Comparison of ENCODE assay signal across 1 cellular context in genomic region chr19:40232479-40232878, GRCh38.
A peak's percentile ranks its signal among the peaks of the same experiment; 100 is the strongest.
TF ChIP-seq lines count a peak whose summit lies in the region.

No MANE protein-coding gene starts in this region.

TF ChIP-seq in HepG2, 621 proteins besides CTCF, POLR2A, EP300 and RAD21 (continued from another document and continues in another):
- TF ChIP-seq REXO4 (CRISPR knock-in tag; IDR thresholded peaks at IDR 0.05; ENCODE audit: borderline replicate concordance), result no peak
- TF ChIP-seq ZIK1 (CRISPR knock-in tag; IDR thresholded peaks at IDR 0.05; ENCODE audit: borderline replicate concordance, low read depth), result 0 out of 2 replicates have a peak, but pooled peaks have one; percentile 10
- TF ChIP-seq, protein P1, sequence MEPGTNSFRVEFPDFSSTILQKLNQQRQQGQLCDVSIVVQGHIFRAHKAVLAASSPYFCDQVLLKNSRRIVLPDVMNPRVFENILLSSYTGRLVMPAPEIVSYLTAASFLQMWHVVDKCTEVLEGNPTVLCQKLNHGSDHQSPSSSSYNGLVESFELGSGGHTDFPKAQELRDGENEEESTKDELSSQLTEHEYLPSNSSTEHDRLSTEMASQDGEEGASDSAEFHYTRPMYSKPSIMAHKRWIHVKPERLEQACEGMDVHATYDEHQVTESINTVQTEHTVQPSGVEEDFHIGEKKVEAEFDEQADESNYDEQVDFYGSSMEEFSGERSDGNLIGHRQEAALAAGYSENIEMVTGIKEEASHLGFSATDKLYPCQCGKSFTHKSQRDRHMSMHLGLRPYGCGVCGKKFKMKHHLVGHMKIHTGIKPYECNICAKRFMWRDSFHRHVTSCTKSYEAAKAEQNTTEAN (CRISPR knock-in tag; conservative IDR thresholded peaks at IDR 0.05), result 0 out of 2 replicates have a peak, but pooled peaks have one; percentile 25
- TF ChIP-seq, protein P2, sequence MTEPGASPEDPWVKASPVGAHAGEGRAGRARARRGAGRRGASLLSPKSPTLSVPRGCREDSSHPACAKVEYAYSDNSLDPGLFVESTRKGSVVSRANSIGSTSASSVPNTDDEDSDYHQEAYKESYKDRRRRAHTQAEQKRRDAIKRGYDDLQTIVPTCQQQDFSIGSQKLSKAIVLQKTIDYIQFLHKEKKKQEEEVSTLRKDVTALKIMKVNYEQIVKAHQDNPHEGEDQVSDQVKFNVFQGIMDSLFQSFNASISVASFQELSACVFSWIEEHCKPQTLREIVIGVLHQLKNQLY (CRISPR knock-in tag; IDR thresholded peaks at IDR 0.05), result no peak
- TF ChIP-seq TEAD3 (CRISPR knock-in tag; optimal IDR thresholded peaks at IDR 0.05; ENCODE audit: borderline replicate concordance), result peak; percentile 42
- TF ChIP-seq LCORL (IDR thresholded peaks at IDR 0.05), result no peak
- TF ChIP-seq LCORL (CRISPR knock-in tag; IDR thresholded peaks at IDR 0.05), result 0 out of 2 replicates have a peak, but pooled peaks have one; percentile 18
- no peak for TF ChIP-seq YY1 (IDR thresholded peaks at IDR 0.05; ENCODE audit: insufficient read depth, insufficient replicate concordance, low read depth, low read length)
- no peak for TF ChIP-seq STAT5B (CRISPR knock-in tag; IDR thresholded peaks at IDR 0.05)
- TF ChIP-seq SP5 (CRISPR knock-in tag; IDR thresholded peaks at IDR 0.05; ENCODE audit: borderline replicate concordance, low read depth), result peak; percentile 97
- no peak for TF ChIP-seq TAF1 (CRISPR knock-in tag; IDR thresholded peaks at IDR 0.05)
- TF ChIP-seq ZNF17 (CRISPR knock-in tag; IDR thresholded peaks at IDR 0.05), result no peak
- TF ChIP-seq ZNF263 (CRISPR knock-in tag; IDR thresholded peaks at IDR 0.05), result peak; percentile 66
- no peak for TF ChIP-seq TMF1 (CRISPR knock-in tag; IDR thresholded peaks at IDR 0.05; ENCODE audit: low read depth)
- TF ChIP-seq ETV5 (CRISPR knock-in tag; IDR thresholded peaks at IDR 0.05; ENCODE audit: borderline replicate concordance), result peak; percentile 64
- no peak for TF ChIP-seq TBL1XR1 (IDR thresholded peaks at IDR 0.05; ENCODE audit: borderline replicate concordance, low read length, partially characterized antibody)
- TF ChIP-seq, protein P3, sequence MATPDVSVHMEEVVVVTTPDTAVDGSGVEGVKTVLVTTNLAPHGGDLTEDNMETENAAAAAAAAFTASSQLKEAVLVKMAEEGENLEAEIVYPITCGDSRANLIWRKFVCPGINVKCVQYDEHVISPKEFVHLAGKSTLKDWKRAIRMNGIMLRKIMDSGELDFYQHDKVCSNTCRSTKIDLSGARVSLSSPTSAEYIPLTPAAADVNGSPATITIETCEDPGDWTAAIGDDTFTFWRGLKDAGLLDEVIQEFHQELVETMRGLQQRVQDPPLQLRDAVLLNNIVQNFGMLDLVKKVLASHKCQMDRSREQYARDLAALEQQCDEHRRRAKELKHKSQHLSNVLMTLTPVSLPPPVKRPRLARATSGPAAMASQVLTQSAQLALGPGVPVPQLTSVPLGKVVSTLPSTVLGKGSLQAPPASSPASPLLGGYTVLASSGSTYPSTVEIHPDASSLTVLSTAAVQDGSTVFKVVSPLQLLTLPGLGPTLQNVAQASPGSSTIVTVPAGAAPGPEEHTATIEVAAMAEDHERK (CRISPR knock-in tag; IDR thresholded peaks at IDR 0.05; ENCODE audit: low read depth), result no peak
- TF ChIP-seq SOX13 (IDR thresholded peaks at IDR 0.05), result no peak
- TF ChIP-seq SOX13 (CRISPR knock-in tag; conservative IDR thresholded peaks at IDR 0.05 in 1 of 2, IDR thresholded peaks at IDR 0.05 in 1 of 2), result no peak
- peak; percentile 43; the same call in 1 of the 2 replicates for TF ChIP-seq HNF4G (IDR thresholded peaks at IDR 0.05; ENCODE audit: borderline replicate concordance, low read depth, low read length)
- TF ChIP-seq HNF4G (CRISPR knock-in tag; IDR thresholded peaks at IDR 0.05; ENCODE audit: borderline replicate concordance, low read depth), result no peak
- peak; percentile 38; the same call in 1 of the 2 replicates for TF ChIP-seq KDM6A (CRISPR knock-in tag; IDR thresholded peaks at IDR 0.05; ENCODE audit: low read depth)
- TF ChIP-seq, protein P4, sequence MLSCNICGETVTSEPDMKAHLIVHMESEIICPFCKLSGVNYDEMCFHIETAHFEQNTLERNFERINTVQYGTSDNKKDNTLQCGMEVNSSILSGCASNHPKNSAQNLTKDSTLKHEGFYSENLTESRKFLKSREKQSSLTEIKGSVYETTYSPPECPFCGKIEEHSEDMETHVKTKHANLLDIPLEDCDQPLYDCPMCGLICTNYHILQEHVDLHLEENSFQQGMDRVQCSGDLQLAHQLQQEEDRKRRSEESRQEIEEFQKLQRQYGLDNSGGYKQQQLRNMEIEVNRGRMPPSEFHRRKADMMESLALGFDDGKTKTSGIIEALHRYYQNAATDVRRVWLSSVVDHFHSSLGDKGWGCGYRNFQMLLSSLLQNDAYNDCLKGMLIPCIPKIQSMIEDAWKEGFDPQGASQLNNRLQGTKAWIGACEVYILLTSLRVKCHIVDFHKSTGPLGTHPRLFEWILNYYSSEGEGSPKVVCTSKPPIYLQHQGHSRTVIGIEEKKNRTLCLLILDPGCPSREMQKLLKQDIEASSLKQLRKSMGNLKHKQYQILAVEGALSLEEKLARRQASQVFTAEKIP (CRISPR knock-in tag; IDR thresholded peaks at IDR 0.05; ENCODE audit: borderline replicate concordance), result no peak
- TF ChIP-seq NBN (conservative IDR thresholded peaks at IDR 0.05), result no peak
- TF ChIP-seq RBAK (CRISPR knock-in tag; IDR thresholded peaks at IDR 0.05), result no peak
- TF ChIP-seq U2AF2 (IDR thresholded peaks at IDR 0.05; ENCODE audit: low read depth, low read length), result no peak
- no peak for TF ChIP-seq ZKSCAN8 (CRISPR knock-in tag; IDR thresholded peaks at IDR 0.05; ENCODE audit: borderline replicate concordance)
- 0 out of 2 replicates have a peak, but pooled peaks have one; percentile 44 for TF ChIP-seq ARNT2 (CRISPR knock-in tag; IDR thresholded peaks at IDR 0.05; ENCODE audit: low read depth)
- TF ChIP-seq MAZ (IDR thresholded peaks at IDR 0.05; ENCODE audit: borderline replicate concordance, low read depth, low read length), result no peak
- peak; percentile 4; the same call in 1 of the 2 replicates for TF ChIP-seq MAZ (CRISPR knock-in tag; IDR thresholded peaks at IDR 0.05; ENCODE audit: low read depth)
- TF ChIP-seq ZNF605 (CRISPR knock-in tag; IDR thresholded peaks at IDR 0.05), result no peak
- TF ChIP-seq ZBTB49 (CRISPR knock-in tag; IDR thresholded peaks at IDR 0.05; ENCODE audit: borderline replicate concordance), result no peak
- TF ChIP-seq, protein P5, sequence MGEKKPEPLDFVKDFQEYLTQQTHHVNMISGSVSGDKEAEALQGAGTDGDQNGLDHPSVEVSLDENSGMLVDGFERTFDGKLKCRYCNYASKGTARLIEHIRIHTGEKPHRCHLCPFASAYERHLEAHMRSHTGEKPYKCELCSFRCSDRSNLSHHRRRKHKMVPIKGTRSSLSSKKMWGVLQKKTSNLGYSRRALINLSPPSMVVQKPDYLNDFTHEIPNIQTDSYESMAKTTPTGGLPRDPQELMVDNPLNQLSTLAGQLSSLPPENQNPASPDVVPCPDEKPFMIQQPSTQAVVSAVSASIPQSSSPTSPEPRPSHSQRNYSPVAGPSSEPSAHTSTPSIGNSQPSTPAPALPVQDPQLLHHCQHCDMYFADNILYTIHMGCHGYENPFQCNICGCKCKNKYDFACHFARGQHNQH (CRISPR knock-in tag; IDR thresholded peaks at IDR 0.05), result no peak
- no peak for TF ChIP-seq JUN (CRISPR knock-in tag; IDR thresholded peaks at IDR 0.05)
- TF ChIP-seq DNMT1 (CRISPR knock-in tag; IDR thresholded peaks at IDR 0.05), result 0 out of 2 replicates have a peak, but pooled peaks have one; percentile 43
- TF ChIP-seq, protein P6, sequence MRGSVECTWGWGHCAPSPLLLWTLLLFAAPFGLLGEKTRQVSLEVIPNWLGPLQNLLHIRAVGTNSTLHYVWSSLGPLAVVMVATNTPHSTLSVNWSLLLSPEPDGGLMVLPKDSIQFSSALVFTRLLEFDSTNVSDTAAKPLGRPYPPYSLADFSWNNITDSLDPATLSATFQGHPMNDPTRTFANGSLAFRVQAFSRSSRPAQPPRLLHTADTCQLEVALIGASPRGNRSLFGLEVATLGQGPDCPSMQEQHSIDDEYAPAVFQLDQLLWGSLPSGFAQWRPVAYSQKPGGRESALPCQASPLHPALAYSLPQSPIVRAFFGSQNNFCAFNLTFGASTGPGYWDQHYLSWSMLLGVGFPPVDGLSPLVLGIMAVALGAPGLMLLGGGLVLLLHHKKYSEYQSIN (CRISPR knock-in tag; IDR thresholded peaks at IDR 0.05; ENCODE audit: borderline replicate concordance), result no peak
- TF ChIP-seq ZNF160 (CRISPR knock-in tag; IDR thresholded peaks at IDR 0.05), result no peak
- no peak for TF ChIP-seq ZBTB21 (CRISPR knock-in tag; IDR thresholded peaks at IDR 0.05)
- TF ChIP-seq, protein P7, sequence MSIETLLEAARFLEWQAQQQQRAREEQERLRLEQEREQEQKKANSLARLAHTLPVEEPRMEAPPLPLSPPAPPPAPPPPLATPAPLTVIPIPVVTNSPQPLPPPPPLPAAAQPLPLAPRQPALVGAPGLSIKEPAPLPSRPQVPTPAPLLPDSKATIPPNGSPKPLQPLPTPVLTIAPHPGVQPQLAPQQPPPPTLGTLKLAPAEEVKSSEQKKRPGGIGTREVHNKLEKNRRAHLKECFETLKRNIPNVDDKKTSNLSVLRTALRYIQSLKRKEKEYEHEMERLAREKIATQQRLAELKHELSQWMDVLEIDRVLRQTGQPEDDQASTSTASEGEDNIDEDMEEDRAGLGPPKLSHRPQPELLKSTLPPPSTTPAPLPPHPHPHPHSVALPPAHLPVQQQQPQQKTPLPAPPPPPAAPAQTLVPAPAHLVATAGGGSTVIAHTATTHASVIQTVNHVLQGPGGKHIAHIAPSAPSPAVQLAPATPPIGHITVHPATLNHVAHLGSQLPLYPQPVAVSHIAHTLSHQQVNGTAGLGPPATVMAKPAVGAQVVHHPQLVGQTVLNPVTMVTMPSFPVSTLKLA (IDR thresholded peaks at IDR 0.05), result 0 out of 2 replicates have a peak, but pooled peaks have one; percentile 3
- TF ChIP-seq CENPBD1 (CRISPR knock-in tag; IDR thresholded peaks at IDR 0.05; ENCODE audit: borderline replicate concordance, low read depth), result no peak
- TF ChIP-seq HNF4A (CRISPR knock-in tag; IDR thresholded peaks at IDR 0.05), result peak; percentile 75
- no peak for TF ChIP-seq ZNF878 (CRISPR knock-in tag; IDR thresholded peaks at IDR 0.05)
- TF ChIP-seq GABPB1 (CRISPR knock-in tag; IDR thresholded peaks at IDR 0.05), result 0 out of 2 replicates have a peak, but pooled peaks have one; percentile 44
- TF ChIP-seq XRCC5 (optimal IDR thresholded peaks at IDR 0.05; ENCODE audit: low read length), result peak; percentile 33
- peak; percentile 36; the same call in 1 of the 2 replicates for TF ChIP-seq GATAD2A (CRISPR knock-in tag; IDR thresholded peaks at IDR 0.05)
- peak; percentile 43; the same call in 1 of the 2 replicates for TF ChIP-seq SAP130 (CRISPR knock-in tag; IDR thresholded peaks at IDR 0.05; ENCODE audit: low read depth)
- TF ChIP-seq, protein P8, sequence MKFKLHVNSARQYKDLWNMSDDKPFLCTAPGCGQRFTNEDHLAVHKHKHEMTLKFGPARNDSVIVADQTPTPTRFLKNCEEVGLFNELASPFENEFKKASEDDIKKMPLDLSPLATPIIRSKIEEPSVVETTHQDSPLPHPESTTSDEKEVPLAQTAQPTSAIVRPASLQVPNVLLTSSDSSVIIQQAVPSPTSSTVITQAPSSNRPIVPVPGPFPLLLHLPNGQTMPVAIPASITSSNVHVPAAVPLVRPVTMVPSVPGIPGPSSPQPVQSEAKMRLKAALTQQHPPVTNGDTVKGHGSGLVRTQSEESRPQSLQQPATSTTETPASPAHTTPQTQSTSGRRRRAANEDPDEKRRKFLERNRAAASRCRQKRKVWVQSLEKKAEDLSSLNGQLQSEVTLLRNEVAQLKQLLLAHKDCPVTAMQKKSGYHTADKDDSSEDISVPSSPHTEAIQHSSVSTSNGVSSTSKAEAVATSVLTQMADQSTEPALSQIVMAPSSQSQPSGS (CRISPR knock-in tag; IDR thresholded peaks at IDR 0.05), result no peak
- TF ChIP-seq POLR2AphosphoS5 (IDR thresholded peaks at IDR 0.05; ENCODE audit: low read depth, low read length), result no peak; the same call in 1 of the 2 replicates
- TF ChIP-seq FOXP1 (IDR thresholded peaks at IDR 0.05), result no peak
- TF ChIP-seq FOXP1 (CRISPR knock-in tag; IDR thresholded peaks at IDR 0.05), result 0 out of 2 replicates have a peak, but pooled peaks have one; percentile 20
- TF ChIP-seq MAX (IDR thresholded peaks at IDR 0.05), result peak; percentile 68
- peak; percentile 98 for TF ChIP-seq ZNF281 (CRISPR knock-in tag; IDR thresholded peaks at IDR 0.05; ENCODE audit: borderline replicate concordance)
